ENCODE assay signal across 9 cellular contexts in the genomic region with DNA sequence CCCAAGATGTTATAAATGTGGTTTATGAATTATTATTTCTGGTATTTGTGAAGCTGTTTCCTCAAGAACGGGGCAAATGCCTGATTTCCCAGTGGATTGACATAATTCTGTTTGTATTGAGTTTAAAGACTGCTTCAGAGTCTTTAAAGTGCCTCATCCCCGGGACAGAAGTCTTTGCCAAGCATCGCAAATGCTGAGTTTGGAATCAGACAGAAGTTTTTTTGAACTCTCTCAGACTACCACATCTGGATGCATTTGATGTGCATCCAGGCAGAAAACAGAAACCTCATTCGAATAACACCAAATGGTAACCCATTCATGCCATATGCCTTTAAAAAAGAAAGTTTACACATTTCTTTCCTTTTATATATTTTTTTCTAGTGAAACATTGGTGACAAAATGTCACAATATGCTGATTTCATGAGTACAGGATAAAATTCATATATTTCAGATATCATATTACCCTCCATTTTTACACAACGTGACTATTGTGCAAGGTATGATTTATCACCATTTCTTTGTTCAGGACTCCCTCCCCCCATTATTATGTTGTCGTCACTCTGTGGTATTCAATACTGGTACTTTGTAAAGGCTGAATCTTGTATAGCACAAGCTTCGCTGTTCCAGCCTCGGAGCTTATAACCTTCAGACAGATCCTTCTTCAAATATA.
DNase-seq lines count a peak whose midpoint lies in the region; ATAC-seq and TF ChIP-seq lines count a peak whose summit lies in the region.
"Had no signal": no experiment of that assay in that cellular context is flagged by ENCODE, and none has a peak within 500 bp of the region (broad histone marks: within the 10 kb centered on the region; RNA-seq: fewer than 3 reads in every experiment).

No MANE protein-coding gene starts in this region.

- H3K4me1 ChIP-seq in left ventricle myocardium inferior: peaks cover 77% of the 10 kb centered on the region
- H3K4me1 ChIP-seq in RWPE2 (ENCODE audit: insufficient read depth, poor library complexity, severe bottlenecking): peaks cover 34% of the 10 kb centered on the region
- H3K4me1 ChIP-seq in upper lobe of right lung: peaks cover 62% of the 10 kb centered on the region

- H3K36me3 ChIP-seq in left ventricle myocardium inferior: no peaks in the 10 kb centered on the region
- no peaks in the 10 kb centered on the region for H3K36me3 ChIP-seq in RWPE2 (ENCODE audit: low read depth)
- H3K36me3 ChIP-seq in upper lobe of right lung: no peaks in the 10 kb centered on the region

- ATAC-seq in left cardiac atrium: no peak
- ATAC-seq in RWPE2 (ENCODE audit: low read depth): peak; percentile 40
- ATAC-seq in upper lobe of right lung: no peak
- ATAC-seq in omental fat pad (ENCODE audit: low FRiP score): no peak
- ATAC-seq in GM21576 (IDR thresholded peaks at IDR 0.05; ENCODE audit: unreplicated experiment): no peak

- H3K27me3 ChIP-seq in left ventricle myocardium inferior (ENCODE audit: low read depth) (no peaks in the 10 kb centered on the region), RWPE2 (ENCODE audit: insufficient read depth, poor library complexity, severe bottlenecking) (no peaks in the 10 kb centered on the region), upper lobe of right lung (no peaks in the 10 kb centered on the region)
- H3K27me3 ChIP-seq: testis had no signal

- H3K4me3 ChIP-seq in left ventricle myocardium inferior (peak overlapping the region; percentile 40), RWPE2 (ENCODE audit: severe bottlenecking) (peak overlapping the region; percentile 8), fibroblast of the aortic adventitia (ENCODE audit: low read depth, low read length) (no peak overlapping the region), upper lobe of right lung (peak overlapping the region; percentile 9)
- H3K4me3 ChIP-seq: testis had no signal

- H3K27ac ChIP-seq in left ventricle myocardium inferior (replicated peaks) (peak overlapping the region; percentile 65), RWPE2 (ENCODE audit: poor library complexity, severe bottlenecking) (peak overlapping the region; percentile 83), upper lobe of right lung (peak overlapping the region; percentile 45)
- H3K27ac ChIP-seq: testis had no signal

- intact Hi-C loops in left ventricle myocardium inferior (cut with micrococcal nuclease) (loop anchor here (5.0 kb wide), 1 partner anchor 47 kb away; no protein-coding TSS in a partner anchor), left cardiac atrium (cut with DNase I) (loop anchor here (5.0 to 10.0 kb wide), 2 partner anchors 92 to 249 kb away; partner anchors contain the start of gene ZNF608 (in 1 of the 2)), upper lobe of right lung (cut with DNase I) (no loop called here)

- H3K9me3 ChIP-seq in left ventricle myocardium inferior (replicated peaks) (no peaks in the 10 kb centered on the region), RWPE2 (ENCODE audit: severe bottlenecking) (no peaks in the 10 kb centered on the region), upper lobe of right lung (no peaks in the 10 kb centered on the region)
- H3K9me3 ChIP-seq: testis had no signal

- TF ChIP-seq CTCF in left ventricle myocardium inferior (IDR thresholded peaks at IDR 0.05; ENCODE audit: borderline replicate concordance) (no peak), RWPE2 (IDR thresholded peaks at IDR 0.05; ENCODE audit: poor library complexity, severe bottlenecking) (no peak), fibroblast of the aortic adventitia (IDR thresholded peaks at IDR 0.05; ENCODE audit: insufficient read depth, low read length) (no peak), upper lobe of right lung (IDR thresholded peaks at IDR 0.05) (no peak), omental fat pad (IDR thresholded peaks at IDR 0.05) (no peak)

- DNase-seq in left ventricle myocardium inferior (no peak), left cardiac atrium (no peak), RWPE2 (ENCODE audit: low spot score) (no peak), fibroblast of the aortic adventitia (ENCODE audit: low read depth) (peak; percentile 51), upper lobe of right lung (no peak), COLO829 (ENCODE audit: low spot score) (no peak), omental fat pad (ENCODE audit: low spot score) (no peak)
- DNase-seq: testis had no signal
